Comparison of ENCODE assay signal across 20 cellular contexts in genomic region chr14:59013672-59014298, GRCh38.
A peak's percentile ranks its signal among the peaks of the same experiment; 100 is the strongest.
DNase-seq lines count a peak whose midpoint lies in the region; ATAC-seq, FAIRE-seq and TF ChIP-seq lines count a peak whose summit lies in the region.
"Had no signal": no experiment of that assay in that cellular context is flagged by ENCODE, and none has a peak within 500 bp of the region (broad histone marks: within the 10 kb centered on the region; RNA-seq: fewer than 3 reads in every experiment).

No MANE protein-coding gene starts in this region.

- POLR2A ChIA-PET in activated CD4-positive, alpha-beta memory T cell treated with anti-CD3 and anti-CD28 coated beads, Interleukin-2, amount 10 ng/mL, durations not matched to agents 7 days and 5 days (lab: Charles Lee) = no interaction called here

- in situ Hi-C loops in brain microvascular endothelial cell (cut with HindIII; ENCODE audit: low pct_ligation_motif_present, low sequenced_read_pairs) = no loop called here

- FAIRE-seq in HTR-8/SVneo (lab: Jason Lieb, UNC) = peak; percentile 93

- CTCF ChIA-PET in activated CD4-positive, alpha-beta memory T cell treated with anti-CD3 and anti-CD28 coated beads, Interleukin-2, amount 10 ng/mL, durations not matched to agents 7 days and 5 days (lab: Charles Lee) = no interaction called here

- no peaks in the 10 kb centered on the region for H3K36me3 Mint-ChIP-seq in activated CD4-positive, alpha-beta memory T cell treated with anti-CD3 and anti-CD28 coated beads, Interleukin-2, amount 10 ng/mL, durations not matched to agents 7 days and 5 days (ENCODE audit: low read depth)
- H3K36me3 Mint-ChIP-seq in activated naive CD8-positive, alpha-beta T cell treated with anti-CD3 and anti-CD28 coated beads, Interleukin-2, amount 50 U/mL, for 24 hours (ENCODE audit: low read depth) = no peaks in the 10 kb centered on the region
- H3K36me3 Mint-ChIP-seq: activated naive CD8-positive, alpha-beta T cell treated with anti-CD3 and anti-CD28 coated beads for 36 hours had no signal

- H3K4me1 Mint-ChIP-seq in activated CD4-positive, alpha-beta memory T cell treated with anti-CD3 and anti-CD28 coated beads, Interleukin-2, amount 10 ng/mL, durations not matched to agents 7 days and 5 days = no peaks in the 10 kb centered on the region
- no peaks in the 10 kb centered on the region for H3K4me1 Mint-ChIP-seq in activated naive CD8-positive, alpha-beta T cell treated with anti-CD3 and anti-CD28 coated beads, Interleukin-2, amount 50 U/mL, for 24 hours
- H3K4me1 Mint-ChIP-seq: activated naive CD8-positive, alpha-beta T cell treated with anti-CD3 and anti-CD28 coated beads for 36 hours; nephron; stimulated activated naive CD8-positive, alpha-beta T cell treated with anti-CD3 and anti-CD28 coated beads, Interleukin-15, amount 100 ng/mL, for 72 hours had no signal

- peaks cover 5% of the 10 kb centered on the region for H3K9me3 Mint-ChIP-seq in activated CD4-positive, alpha-beta memory T cell treated with anti-CD3 and anti-CD28 coated beads, Interleukin-2, amount 10 ng/mL, durations not matched to agents 7 days and 5 days
- H3K9me3 Mint-ChIP-seq in activated naive CD8-positive, alpha-beta T cell treated with anti-CD3 and anti-CD28 coated beads, Interleukin-2, amount 50 U/mL, for 24 hours = peaks cover 28% of the 10 kb centered on the region

- no peaks in the 10 kb centered on the region for H3K27me3 Mint-ChIP-seq in activated CD4-positive, alpha-beta memory T cell treated with anti-CD3 and anti-CD28 coated beads, Interleukin-2, amount 10 ng/mL, durations not matched to agents 7 days and 5 days
- H3K27me3 Mint-ChIP-seq in activated naive CD8-positive, alpha-beta T cell treated with anti-CD3 and anti-CD28 coated beads, Interleukin-2, amount 50 U/mL, for 24 hours = no peaks in the 10 kb centered on the region
- H3K27me3 Mint-ChIP-seq: activated T-cell treated with anti-CD3 and anti-CD28 coated beads, Interleukin-2, amount 50 U/mL, for 24 hours; CD4-positive, alpha-beta T cell; stimulated activated naive CD8-positive, alpha-beta T cell treated with anti-CD3 and anti-CD28 coated beads, Interleukin-15, amount 100 ng/mL, for 72 hours had no signal

- DNase-seq in A172 (ENCODE audit: low spot score) = peak; percentile 2
- no peak for DNase-seq in HTR-8/SVneo (ENCODE audit: insufficient read length, low spot score)
- DNase-seq in brain microvascular endothelial cell = peak; percentile 54
- DNase-seq in iris pigment epithelial cell (ENCODE audit: low read depth) = peak; percentile 87
- no peak for DNase-seq in T-helper 1 cell
- DNase-seq in occipital lobe (lab: John Stamatoyannopoulos, UW) = no peak
- no peak for DNase-seq in activated CD4-positive, alpha-beta memory T cell treated with anti-CD3 and anti-CD28 coated beads, Interleukin-2, amount 10 ng/mL, durations not matched to agents 7 days and 5 days
- DNase-seq in activated naive CD8-positive, alpha-beta T cell treated with anti-CD3 and anti-CD28 coated beads, Interleukin-2, amount 50 U/mL, for 24 hours = no peak
- DNase-seq: activated naive CD8-positive, alpha-beta T cell treated with anti-CD3 and anti-CD28 coated beads for 36 hours; activated T-cell treated with anti-CD3 and anti-CD28 coated beads, Interleukin-2, amount 50 U/mL, for 24 hours; CD4-positive, alpha-beta T cell; Kasumi-1; mesendoderm; NCI-H146; NCI-H446; OCI-M1; retina; stimulated activated naive CD8-positive, alpha-beta T cell treated with anti-CD3 and anti-CD28 coated beads, Interleukin-15, amount 100 ng/mL, for 72 hours; upper lobe of right lung had no signal

- H3K27ac Mint-ChIP-seq in activated CD4-positive, alpha-beta memory T cell treated with anti-CD3 and anti-CD28 coated beads, Interleukin-2, amount 10 ng/mL, durations not matched to agents 7 days and 5 days = no peak overlapping the region
- no peak overlapping the region for H3K27ac Mint-ChIP-seq in activated naive CD8-positive, alpha-beta T cell treated with anti-CD3 and anti-CD28 coated beads, Interleukin-2, amount 50 U/mL, for 24 hours
- H3K27ac Mint-ChIP-seq: activated naive CD8-positive, alpha-beta T cell treated with anti-CD3 and anti-CD28 coated beads for 36 hours; activated T-cell treated with anti-CD3 and anti-CD28 coated beads, Interleukin-2, amount 50 U/mL, for 24 hours; CD4-positive, alpha-beta T cell; stimulated activated naive CD8-positive, alpha-beta T cell treated with anti-CD3 and anti-CD28 coated beads, Interleukin-15, amount 100 ng/mL, for 72 hours had no signal

- H3K4me3 Mint-ChIP-seq in activated CD4-positive, alpha-beta memory T cell treated with anti-CD3 and anti-CD28 coated beads, Interleukin-2, amount 10 ng/mL, durations not matched to agents 7 days and 5 days = no peak overlapping the region
- H3K4me3 Mint-ChIP-seq in activated naive CD8-positive, alpha-beta T cell treated with anti-CD3 and anti-CD28 coated beads, Interleukin-2, amount 50 U/mL, for 24 hours = no peak overlapping the region
- H3K4me3 Mint-ChIP-seq: activated naive CD8-positive, alpha-beta T cell treated with anti-CD3 and anti-CD28 coated beads for 36 hours; activated T-cell treated with anti-CD3 and anti-CD28 coated beads, Interleukin-2, amount 50 U/mL, for 24 hours; CD4-positive, alpha-beta T cell; nephron; stimulated activated naive CD8-positive, alpha-beta T cell treated with anti-CD3 and anti-CD28 coated beads, Interleukin-15, amount 100 ng/mL, for 72 hours had no signal

- H3K27me3 ChIP-seq in brain microvascular endothelial cell (replicated peaks) = no peaks in the 10 kb centered on the region
- H3K27me3 ChIP-seq: upper lobe of right lung had no signal

- no peak overlapping the region for H3K4me3 ChIP-seq in brain microvascular endothelial cell (ENCODE audit: low read depth, low read length)
- H3K4me3 ChIP-seq: upper lobe of right lung had no signal

- H3K36me3 ChIP-seq in brain microvascular endothelial cell (replicated peaks) = no peaks in the 10 kb centered on the region
- H3K36me3 ChIP-seq: upper lobe of right lung had no signal

- no peak overlapping the region for H3K27ac ChIP-seq in brain microvascular endothelial cell
- H3K27ac ChIP-seq: upper lobe of right lung had no signal

- no peak for ATAC-seq in activated naive CD8-positive, alpha-beta T cell treated with anti-CD3 and anti-CD28 coated beads, Interleukin-2, amount 50 U/mL, for 24 hours
- ATAC-seq: stimulated activated naive CD8-positive, alpha-beta T cell treated with anti-CD3 and anti-CD28 coated beads, Interleukin-15, amount 100 ng/mL, for 72 hours had no signal

- TF ChIP-seq CTCF in brain microvascular endothelial cell (IDR thresholded peaks at IDR 0.05; ENCODE audit: low read depth, low read length, missing control alignments) = no peak

Comparison
In these comparisons a context has a peak if more than half of its experiments do, and no peak if none do; other contexts are left out.
1. DNase-seq: peak in A172 (single experiment), brain microvascular endothelial cell (single experiment) and iris pigment epithelial cell (single experiment); none in HTR-8/SVneo (single experiment), T-helper 1 cell (0 of 5), occipital lobe (single experiment), activated CD4-positive, alpha-beta memory T cell treated with anti-CD3 and anti-CD28 coated beads, Interleukin-2, amount 10 ng/mL, durations not matched to agents 7 days and 5 days (single experiment) and activated naive CD8-positive, alpha-beta T cell treated with anti-CD3 and anti-CD28 coated beads, Interleukin-2, amount 50 U/mL, for 24 hours (single experiment).